Comparison of ENCODE assay signal across 12 cellular contexts in the genomic region with DNA sequence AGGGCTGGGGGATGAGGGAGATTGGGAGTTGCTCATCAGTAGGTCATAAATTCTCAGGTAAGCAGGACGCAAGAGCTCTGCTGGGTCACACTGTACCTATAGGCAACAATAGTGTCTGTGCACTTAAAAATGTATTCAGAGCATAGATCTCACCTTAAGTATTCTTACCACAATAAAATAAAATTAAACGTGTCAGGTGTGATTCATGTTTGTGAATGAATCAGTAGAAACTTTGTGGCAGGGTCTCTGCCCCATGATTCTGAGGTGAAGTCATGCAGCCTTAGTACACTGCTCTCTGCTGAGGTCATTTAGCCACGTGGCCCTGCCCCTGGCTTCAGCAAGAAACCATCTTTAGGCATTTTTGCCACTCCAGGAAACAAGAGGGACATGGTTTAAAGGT.
"Had no signal": no experiment of that assay in that cellular context is flagged by ENCODE, and none has a peak within 500 bp of the region (broad histone marks: within the 10 kb centered on the region; RNA-seq: fewer than 3 reads in every experiment).

No MANE protein-coding gene starts in this region.

- H3K36me3 Mint-ChIP-seq: activated naive CD4-positive, alpha-beta T cell treated with anti-CD3 and anti-CD28 coated beads, Interleukin-2, amount 50 U/mL, for 24 hours; brain had no signal

- H3K4me1 Mint-ChIP-seq: activated B cell treated with CpG ODN at 0.5 μM for 24 hours; activated naive CD4-positive, alpha-beta T cell treated with anti-CD3 and anti-CD28 coated beads, Interleukin-2, amount 50 U/mL, for 24 hours; central memory CD8-positive, alpha-beta T cell; nephron had no signal

- H3K4me3 Mint-ChIP-seq: activated B cell treated with CpG ODN at 0.5 μM for 24 hours; activated naive CD4-positive, alpha-beta T cell treated with anti-CD3 and anti-CD28 coated beads, Interleukin-2, amount 50 U/mL, for 24 hours; brain; central memory CD8-positive, alpha-beta T cell; nephron had no signal

- H3K27me3 Mint-ChIP-seq: activated B cell treated with CpG ODN at 0.5 μM for 24 hours; central memory CD8-positive, alpha-beta T cell had no signal

- H3K9me3 ChIP-seq: esophagus squamous epithelium, thyroid gland had no signal

- H3K27ac Mint-ChIP-seq: activated B cell treated with CpG ODN at 0.5 μM for 24 hours; activated naive CD4-positive, alpha-beta T cell treated with anti-CD3 and anti-CD28 coated beads, Interleukin-2, amount 50 U/mL, for 24 hours; brain; nephron had no signal

- ATAC-seq: right cardiac atrium had no signal

- H3K9me3 Mint-ChIP-seq: activated B cell treated with CpG ODN at 0.5 μM for 24 hours; activated naive CD4-positive, alpha-beta T cell treated with anti-CD3 and anti-CD28 coated beads, Interleukin-2, amount 50 U/mL, for 24 hours; brain; nephron had no signal

- DNase-seq: activated B cell treated with CpG ODN at 0.5 μM for 24 hours; activated effector memory CD4-positive, alpha-beta T cell treated with Interleukin-2 at 50 U/mL for 16 hours; amygdala; esophagus squamous epithelium; kidney glomerular epithelial cell; occipital lobe; right cardiac atrium; thyroid gland had no signal
